34 cellular contexts compared by ENCODE assay signal in the genomic region with DNA sequence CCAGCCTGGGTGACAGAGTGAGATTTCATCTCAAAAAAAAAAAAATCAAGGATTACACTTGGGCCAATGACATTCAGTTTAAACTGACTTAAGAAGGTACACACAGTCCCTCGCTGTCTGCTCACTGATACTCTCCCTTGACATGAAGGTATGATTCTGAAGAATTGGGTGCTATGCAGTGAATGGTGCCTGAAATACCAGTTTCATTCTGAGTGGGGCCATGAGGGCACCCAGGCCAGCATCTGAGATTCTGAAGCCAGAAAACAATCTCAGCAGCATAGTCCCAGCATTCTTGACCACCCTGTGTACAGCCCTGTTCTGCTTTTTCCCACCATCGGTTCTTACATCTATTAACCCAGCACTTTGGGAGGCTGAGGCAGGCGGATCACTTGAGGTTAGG. TPM values are rescaled to one million over a fixed set of nuclear protein-coding genes. Genes with fewer than 3 reads are reported as not detected.
"Had no signal": no experiment of that assay in that cellular context is flagged by ENCODE, and none has a peak within 500 bp of the region (broad histone marks: within the 10 kb centered on the region; RNA-seq: fewer than 3 reads in every experiment).

No MANE protein-coding gene starts in this region.

- H3K9me3 Mint-ChIP-seq: activated naive CD4-positive, alpha-beta T cell treated with anti-CD3 and anti-CD28 coated beads for 36 hours; activated naive CD4-positive, alpha-beta T cell treated with anti-CD3 and anti-CD28 coated beads, Interleukin-2, amount 50 U/mL, for 24 hours; activated naive CD4-positive, alpha-beta T cell treated with anti-CD3 and anti-CD28 coated beads, Interleukin-2, amount 50 U/mL, for 72 hours; activated naive CD8-positive, alpha-beta T cell treated with anti-CD3 and anti-CD28 coated beads for 36 hours; activated T-cell treated with anti-CD3 and anti-CD28 coated beads, Interleukin-2, amount 50 U/mL, for 24 hours; activated T-cell treated with anti-CD3 and anti-CD28 coated beads, Interleukin-2, amount 50 U/mL, for 4 hours; activated T-cell treated with anti-CD3 and anti-CD28 coated beads, Interleukin-2, amount 50 U/mL, for 72 hours; activated T-helper 17 cell treated with anti-CD3 and anti-CD28 coated beads, Interleukin-2, amount 50 U/mL, for 72 hours; central memory CD8-positive, alpha-beta T cell had no signal

- H3K36me3 Mint-ChIP-seq: activated naive CD4-positive, alpha-beta T cell treated with anti-CD3 and anti-CD28 coated beads, Interleukin-2, amount 10 ng/mL, durations not matched to agents 7 days and 5 days; activated naive CD4-positive, alpha-beta T cell treated with anti-CD3 and anti-CD28 coated beads, Interleukin-2, amount 50 U/mL, for 24 hours; activated naive CD4-positive, alpha-beta T cell treated with anti-CD3 and anti-CD28 coated beads, Interleukin-2, amount 50 U/mL, for 72 hours; activated naive CD8-positive, alpha-beta T cell; activated naive CD8-positive, alpha-beta T cell treated with anti-CD3 and anti-CD28 coated beads for 36 hours; activated naive CD8-positive, alpha-beta T cell treated with anti-CD3 and anti-CD28 coated beads, Interleukin-2, amount 10 ng/mL, durations not matched to agents 7 days and 5 days; brain had no signal

- DNase-seq: activated effector memory CD4-positive, alpha-beta T cell treated with anti-CD3 and anti-CD28 coated beads, Interleukin-2, amount 50 U/mL, for 16 hours; activated effector memory CD4-positive, alpha-beta T cell treated with Interleukin-2 at 50 U/mL for 16 hours; activated gamma-delta T cell; activated gamma-delta T cell treated with Interleukin-2 at 50 U/mL for 16 hours; activated naive CD4-positive, alpha-beta T cell; activated naive CD4-positive, alpha-beta T cell treated with anti-CD3 and anti-CD28 coated beads for 36 hours; activated naive CD4-positive, alpha-beta T cell treated with anti-CD3 and anti-CD28 coated beads, Interleukin-2, amount 10 ng/mL, durations not matched to agents 7 days and 5 days; activated naive CD4-positive, alpha-beta T cell treated with anti-CD3 and anti-CD28 coated beads, Interleukin-2, amount 50 U/mL, for 16 hours; activated naive CD4-positive, alpha-beta T cell treated with Interleukin-2 at 50 U/mL for 16 hours; activated naive CD8-positive, alpha-beta T cell treated with anti-CD3 and anti-CD28 coated beads for 36 hours; activated naive CD8-positive, alpha-beta T cell treated with anti-CD3 and anti-CD28 coated beads, Interleukin-2, amount 10 ng/mL, durations not matched to agents 7 days and 5 days; activated naive CD8-positive, alpha-beta T cell treated with anti-CD3 and anti-CD28 coated beads, Interleukin-2, amount 50 U/mL, for 24 hours; activated T-cell treated with anti-CD3 and anti-CD28 coated beads, Interleukin-2, amount 50 U/mL, for 1 hour; activated T-cell treated with anti-CD3 and anti-CD28 coated beads, Interleukin-2, amount 50 U/mL, for 24 hours; activated T-cell treated with anti-CD3 and anti-CD28 coated beads, Interleukin-2, amount 50 U/mL, for 4 hours; activated T-cell treated with anti-CD3 and anti-CD28 coated beads, Interleukin-2, amount 50 U/mL, for 48 hours; activated T-cell treated with anti-CD3 and anti-CD28 coated beads, Interleukin-2, amount 50 U/mL, for 72 hours; adrenal gland; amniotic stem cell; amygdala; anterior cingulate cortex; aorta; body of pancreas; caudate nucleus; central memory CD4-positive, alpha-beta T cell; cerebellar nuclear complex had no signal

- H3K27me3 Mint-ChIP-seq: activated naive CD4-positive, alpha-beta T cell treated with anti-CD3 and anti-CD28 coated beads, Interleukin-2, amount 10 ng/mL, durations not matched to agents 7 days and 5 days had no signal

- H3K27ac Mint-ChIP-seq: activated naive CD4-positive, alpha-beta T cell treated with anti-CD3 and anti-CD28 coated beads for 36 hours; activated naive CD4-positive, alpha-beta T cell treated with anti-CD3 and anti-CD28 coated beads, Interleukin-2, amount 10 ng/mL, durations not matched to agents 7 days and 5 days; activated naive CD4-positive, alpha-beta T cell treated with anti-CD3 and anti-CD28 coated beads, Interleukin-2, amount 50 U/mL, for 24 hours; activated naive CD4-positive, alpha-beta T cell treated with anti-CD3 and anti-CD28 coated beads, Interleukin-2, amount 50 U/mL, for 72 hours; activated naive CD8-positive, alpha-beta T cell; activated naive CD8-positive, alpha-beta T cell treated with anti-CD3 and anti-CD28 coated beads for 36 hours; activated naive CD8-positive, alpha-beta T cell treated with anti-CD3 and anti-CD28 coated beads, Interleukin-2, amount 10 ng/mL, durations not matched to agents 7 days and 5 days; activated naive CD8-positive, alpha-beta T cell treated with anti-CD3 and anti-CD28 coated beads, Interleukin-2, amount 50 U/mL, for 24 hours; activated T-cell treated with anti-CD3 and anti-CD28 coated beads, Interleukin-2, amount 50 U/mL, for 24 hours; activated T-cell treated with anti-CD3 and anti-CD28 coated beads, Interleukin-2, amount 50 U/mL, for 72 hours; activated T-helper 1 cell treated with anti-CD3 and anti-CD28 coated beads, Interleukin-12 subunit alpha, Interleukin-12 subunit beta, Interleukin-2, Interleukin-4 antibody, amounts not matched to agents 30 ng/mL and 10 ng/mL and 1 ng/mL, durations not matched to agents 14 hours and 24 hours and 36 hours; activated T-helper 17 cell treated with anti-CD3 and anti-CD28 coated beads, Interleukin-2, amount 50 U/mL, for 72 hours; activated T-helper 2 cell treated with anti-CD3 and anti-CD28 coated beads, Interferon-gamma antibody, Interleukin-2, Interleukin-4, amounts not matched to agents 10 μg/mL and 5 μg/mL and 100 μg/mL, durations not matched to agents 14 hours and 24 hours and 36 hours; brain had no signal

- H3K4me3 Mint-ChIP-seq: activated naive CD4-positive, alpha-beta T cell treated with anti-CD3 and anti-CD28 coated beads for 36 hours; activated naive CD4-positive, alpha-beta T cell treated with anti-CD3 and anti-CD28 coated beads, Interleukin-2, amount 10 ng/mL, durations not matched to agents 7 days and 5 days; activated naive CD4-positive, alpha-beta T cell treated with anti-CD3 and anti-CD28 coated beads, Interleukin-2, amount 50 U/mL, for 24 hours; activated naive CD8-positive, alpha-beta T cell; activated naive CD8-positive, alpha-beta T cell treated with anti-CD3 and anti-CD28 coated beads for 36 hours; activated naive CD8-positive, alpha-beta T cell treated with anti-CD3 and anti-CD28 coated beads, Interleukin-2, amount 10 ng/mL, durations not matched to agents 7 days and 5 days; activated naive CD8-positive, alpha-beta T cell treated with anti-CD3 and anti-CD28 coated beads, Interleukin-2, amount 50 U/mL, for 24 hours; activated T-cell treated with anti-CD3 and anti-CD28 coated beads, Interleukin-2, amount 50 U/mL, for 24 hours; activated T-cell treated with anti-CD3 and anti-CD28 coated beads, Interleukin-2, amount 50 U/mL, for 4 hours; activated T-cell treated with anti-CD3 and anti-CD28 coated beads, Interleukin-2, amount 50 U/mL, for 72 hours; activated T-helper 1 cell treated with anti-CD3 and anti-CD28 coated beads, Interleukin-12 subunit alpha, Interleukin-12 subunit beta, Interleukin-2, Interleukin-4 antibody, amounts not matched to agents 30 ng/mL and 10 ng/mL and 1 ng/mL, durations not matched to agents 14 hours and 24 hours and 36 hours; activated T-helper 17 cell treated with anti-CD3 and anti-CD28 coated beads, Interleukin-2, amount 50 U/mL, for 72 hours; brain; central memory CD8-positive, alpha-beta T cell had no signal

- H3K4me1 Mint-ChIP-seq: activated naive CD4-positive, alpha-beta T cell treated with anti-CD3 and anti-CD28 coated beads, Interleukin-2, amount 10 ng/mL, durations not matched to agents 7 days and 5 days; activated naive CD4-positive, alpha-beta T cell treated with anti-CD3 and anti-CD28 coated beads, Interleukin-2, amount 50 U/mL, for 24 hours; activated naive CD8-positive, alpha-beta T cell treated with anti-CD3 and anti-CD28 coated beads for 36 hours; activated naive CD8-positive, alpha-beta T cell treated with anti-CD3 and anti-CD28 coated beads, Interleukin-2, amount 10 ng/mL, durations not matched to agents 7 days and 5 days; activated naive CD8-positive, alpha-beta T cell treated with anti-CD3 and anti-CD28 coated beads, Interleukin-2, amount 50 U/mL, for 24 hours; activated T-helper 17 cell treated with anti-CD3 and anti-CD28 coated beads, Interleukin-2, amount 50 U/mL, for 72 hours; brain; central memory CD8-positive, alpha-beta T cell had no signal

RNA-seq across cellular contexts. Expression of gene ZFP2, which starts 43.8 kb away (rescaled TPM):
- total RNA-seq: activated T-helper 2 cell treated with anti-CD3 and anti-CD28 coated beads, Interferon-gamma antibody, Interleukin-2, Interleukin-4, amounts not matched to agents 10 μg/mL and 5 μg/mL and 100 μg/mL, durations not matched to agents 14 hours and 24 hours and 36 hours had no signal
